ENCODE assay signal across 8 cellular contexts in the genomic region with DNA sequence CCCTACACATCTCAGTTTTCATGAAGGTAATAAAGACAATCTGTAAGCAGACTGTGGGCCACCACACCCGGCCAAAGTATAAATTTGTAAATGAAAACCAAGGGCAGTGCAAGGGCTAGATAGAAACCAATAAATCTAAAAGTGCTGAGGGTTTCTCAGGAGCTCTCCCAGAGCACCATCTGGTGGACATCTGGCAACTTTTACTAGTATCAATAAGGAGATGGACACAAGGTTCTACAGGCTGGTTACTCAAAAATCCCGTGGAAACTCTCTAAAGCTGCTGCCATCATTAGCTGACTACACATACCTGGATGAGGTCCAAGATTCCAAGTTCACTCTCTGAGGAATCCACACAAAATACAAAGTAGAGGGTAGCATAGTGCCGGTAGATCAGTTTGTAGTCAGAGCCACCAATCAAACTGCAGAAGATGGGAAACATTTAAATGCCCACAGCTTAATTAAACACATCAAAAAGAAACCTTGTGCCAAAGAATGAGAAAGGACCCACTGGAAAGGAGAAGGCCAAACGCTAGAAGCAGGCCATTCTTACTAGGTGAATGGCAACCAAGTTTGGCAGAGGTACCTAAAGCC. TPM values are rescaled to one million over a fixed set of nuclear protein-coding genes. Genes with fewer than 3 reads are reported as not detected.
DNase-seq lines count a peak whose midpoint lies in the region; ATAC-seq and TF ChIP-seq lines count a peak whose summit lies in the region.

No MANE protein-coding gene starts in this region.

- no peaks in the 10 kb centered on the region for H3K9me3 ChIP-seq in prostate gland

- 39% methylated on average over 4 of the region's 4 CpGs for WGBS in prostate gland

- H3K4me3 Mint-ChIP-seq in chondrocyte (ENCODE audit: unreplicated experiment): no peak overlapping the region

- peak; percentile 83 for TF ChIP-seq CTCF in chondrocyte (IDR thresholded peaks at IDR 0.05)
- peak in 3 of 4 experiments; percentile 39 to 52 (median 45) for TF ChIP-seq CTCF in prostate gland (IDR thresholded peaks at IDR 0.05)

- peak; percentile 1 for DNase-seq in NCI-H2227 (lab: John Stamatoyannopoulos, UW; ENCODE audit: unreplicated experiment)
- DNase-seq in NCI-H2227 treated with DMSO at 0.1 percent for 48 hours (lab: John Stamatoyannopoulos, UW): no peak
- DNase-seq in NCI-H226: peak; percentile 28
- DNase-seq in chondrocyte (ENCODE audit: low spot score): no peak
- peak; percentile 34 for DNase-seq in prostate gland (ENCODE audit: low spot score)
- DNase-seq in activated CD4-positive, alpha-beta T cell treated with anti-CD3 and anti-CD28 coated beads, Interleukin-2, amount 50 U/mL, for 48 hours: no peak

- no peak for TF ChIP-seq POLR2A in prostate gland (IDR thresholded peaks at IDR 0.05)

- no peaks in the 10 kb centered on the region for H3K4me1 ChIP-seq in prostate gland (replicated peaks)

- intact Hi-C loops in prostate gland (cut with DNase I): no loop called here

- H3K27ac Mint-ChIP-seq in chondrocyte (ENCODE audit: unreplicated experiment): no peak overlapping the region

- H3K27me3 Mint-ChIP-seq in chondrocyte (ENCODE audit: low read depth): no peaks in the 10 kb centered on the region

- H3K4me3 ChIP-seq in prostate gland: no peak overlapping the region

- H3K27me3 ChIP-seq in prostate gland (replicated peaks; ENCODE audit: insufficient read depth): no peaks in the 10 kb centered on the region

- H3K36me3 Mint-ChIP-seq in chondrocyte (ENCODE audit: low read depth): peaks cover 18% of the 10 kb centered on the region

- H3K4me1 Mint-ChIP-seq in chondrocyte (ENCODE audit: low read depth): peaks cover 21% of the 10 kb centered on the region

- no peaks in the 10 kb centered on the region for H3K36me3 ChIP-seq in prostate gland

- H3K27ac ChIP-seq in prostate gland: no peak overlapping the region

- H3K9me3 Mint-ChIP-seq in chondrocyte (ENCODE audit: low read depth): no peaks in the 10 kb centered on the region

- ATAC-seq in HG02870 (IDR thresholded peaks at IDR 0.05; ENCODE audit: unreplicated experiment) (no peak), GM18511 (IDR thresholded peaks at IDR 0.05; ENCODE audit: unreplicated experiment) (no peak)

RNA-seq across cellular contexts. Expression of a gene that starts 5.5 kb away (rescaled TPM):
- 19.6 to 26.2 TPM (median 24.4 TPM) in 3 replicates for total RNA-seq in chondrocyte
- total RNA-seq in prostate gland: 10 to 100 TPM; 43.7 to 44.7 TPM

RNA-seq across cellular contexts. Expression of a gene that starts 24.4 kb away (rescaled TPM):
- 17.0 to 24.2 TPM (median 18.2 TPM) in 3 replicates for total RNA-seq in chondrocyte
- 10 to 100 TPM; 18.7 to 39.5 TPM for total RNA-seq in prostate gland

Comparison
In these comparisons a context has a peak if more than half of its experiments do, and no peak if none do; other contexts are left out.
1. DNase-seq: peak in NCI-H2227 (single experiment), NCI-H226 (single experiment) and prostate gland (single experiment); none in NCI-H2227 treated with DMSO at 0.1 percent for 48 hours (single experiment), chondrocyte (single experiment) and activated CD4-positive, alpha-beta T cell treated with anti-CD3 and anti-CD28 coated beads, Interleukin-2, amount 50 U/mL, for 48 hours (0 of 2).